Comparison of ENCODE assay signal across 14 cellular contexts in the genomic region with DNA sequence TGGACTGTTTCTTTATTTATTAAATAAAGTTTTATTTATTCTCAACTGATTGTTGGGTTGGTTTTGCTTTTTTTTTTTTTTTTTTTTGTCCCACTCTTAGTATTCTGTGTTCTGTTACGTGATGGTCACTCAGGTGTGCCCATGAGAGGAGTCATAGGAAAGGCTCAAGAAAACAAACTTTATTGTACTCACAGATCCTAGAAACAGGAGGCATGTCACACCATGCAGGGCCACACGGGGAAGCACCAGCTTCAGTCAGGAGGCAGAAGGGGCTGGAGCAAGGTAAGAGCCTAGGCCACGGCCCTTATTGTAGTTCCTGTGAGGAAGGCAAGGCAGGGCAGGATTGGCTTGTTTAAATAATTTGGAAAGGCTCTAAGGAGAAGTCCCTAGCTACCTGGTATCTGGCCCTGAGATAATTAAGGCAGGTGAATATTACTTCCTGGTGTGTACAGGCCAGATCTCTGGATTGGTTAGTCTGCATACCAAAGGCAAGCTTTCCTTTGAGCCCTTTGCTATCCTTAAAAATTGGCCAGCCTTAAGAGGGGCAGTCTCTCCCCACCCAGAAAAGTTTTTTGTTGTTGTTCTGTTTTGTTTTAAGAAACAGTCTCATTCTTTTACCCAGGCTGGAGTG. TPM values are rescaled to one million over a fixed set of nuclear protein-coding genes. Genes with fewer than 3 reads are reported as not detected.
DNase-seq lines count a peak whose midpoint lies in the region; ATAC-seq and TF ChIP-seq lines count a peak whose summit lies in the region.
"Had no signal": no experiment of that assay in that cellular context is flagged by ENCODE, and none has a peak within 500 bp of the region (broad histone marks: within the 10 kb centered on the region; RNA-seq: fewer than 3 reads in every experiment).

No MANE protein-coding gene starts in this region.

- peak; percentile 12 for DNase-seq in activated CD4-positive, alpha-beta memory T cell treated with anti-CD3 and anti-CD28 coated beads for 36 hours
- DNase-seq in activated CD4-positive, alpha-beta memory T cell treated with anti-CD3 and anti-CD28 coated beads, Interleukin-2, amount 10 ng/mL, durations not matched to agents 7 days and 5 days, result no peak
- DNase-seq in NCI-H69 (lab: John Stamatoyannopoulos, UW), result peak; percentile 48
- DNase-seq in stimulated activated effector memory CD8-positive, alpha-beta T cell treated with anti-CD3 and anti-CD28 coated beads, Interleukin-12 subunit alpha, Interleukin-12 subunit beta, amount 100 ng/mL, for 72 hours (ENCODE audit: low spot score in 2 of 2), result no peak
- no peak for DNase-seq in GOT3 (lab: John Stamatoyannopoulos, UW)
- DNase-seq in CD1c-positive myeloid dendritic cell (ENCODE audit: extremely low spot score), result no peak
- no peak for DNase-seq in osteoblast (ENCODE audit: insufficient read length, low spot score, missing footprints)
- DNase-seq: activated T-cell treated with anti-CD3 and anti-CD28 coated beads, Interleukin-2, amount 50 U/mL, for 4 hours; heart left ventricle; midbrain; NCI-H2029 treated with DMSO at 0.1 percent for 48 hours had no signal

- H3K27ac ChIP-seq in osteoblast (ENCODE audit: low read depth, low read length), result no peak overlapping the region
- H3K27ac ChIP-seq: heart left ventricle, thoracic aorta had no signal

- H3K4me1 Mint-ChIP-seq in activated CD4-positive, alpha-beta memory T cell treated with anti-CD3 and anti-CD28 coated beads for 36 hours (ENCODE audit: low read depth), result no peaks in the 10 kb centered on the region
- no peaks in the 10 kb centered on the region for H3K4me1 Mint-ChIP-seq in activated CD4-positive, alpha-beta memory T cell treated with anti-CD3 and anti-CD28 coated beads, Interleukin-2, amount 10 ng/mL, durations not matched to agents 7 days and 5 days
- H3K4me1 Mint-ChIP-seq in stimulated activated effector memory CD8-positive, alpha-beta T cell treated with anti-CD3 and anti-CD28 coated beads, Interleukin-12 subunit alpha, Interleukin-12 subunit beta, amount 100 ng/mL, for 72 hours, result no peaks in the 10 kb centered on the region

- H3K4me1 ChIP-seq in osteoblast (ENCODE audit: insufficient read depth, low read length), result peaks cover 4% of the 10 kb centered on the region
- H3K4me1 ChIP-seq: heart left ventricle had no signal

- POLR2A ChIA-PET in activated CD4-positive, alpha-beta memory T cell treated with anti-CD3 and anti-CD28 coated beads for 36 hours (lab: Charles Lee), result no interaction called here
- POLR2A ChIA-PET in activated CD4-positive, alpha-beta memory T cell treated with anti-CD3 and anti-CD28 coated beads, Interleukin-2, amount 10 ng/mL, durations not matched to agents 7 days and 5 days (lab: Charles Lee), result no interaction called here

- H3K27me3 ChIP-seq in osteoblast (ENCODE audit: insufficient read depth, low read length), result no peaks in the 10 kb centered on the region

- H3K79me2 ChIP-seq in osteoblast (ENCODE audit: insufficient read depth, low read length), result no peaks in the 10 kb centered on the region

- CTCF ChIA-PET in activated CD4-positive, alpha-beta memory T cell treated with anti-CD3 and anti-CD28 coated beads for 36 hours (lab: Charles Lee), result interaction anchor here (1.2 to 4.6 kb wide), 3 partner anchors 11 to 110 kb away, joined by 3 to 18 read pairs (median 4); no protein-coding TSS in a partner anchor
- CTCF ChIA-PET in activated CD4-positive, alpha-beta memory T cell treated with anti-CD3 and anti-CD28 coated beads, Interleukin-2, amount 10 ng/mL, durations not matched to agents 7 days and 5 days (lab: Charles Lee), result interaction anchor here (0.6 to 2.7 kb wide), 4 partner anchors 11 to 1701 kb away, joined by 3 to 11 read pairs (median 5); no protein-coding TSS in a partner anchor

- no peak overlapping the region for H2AFZ ChIP-seq in osteoblast (ENCODE audit: low read length)

- H3K36me3 Mint-ChIP-seq in activated CD4-positive, alpha-beta memory T cell treated with anti-CD3 and anti-CD28 coated beads for 36 hours, result no peaks in the 10 kb centered on the region
- no peaks in the 10 kb centered on the region for H3K36me3 Mint-ChIP-seq in activated CD4-positive, alpha-beta memory T cell treated with anti-CD3 and anti-CD28 coated beads, Interleukin-2, amount 10 ng/mL, durations not matched to agents 7 days and 5 days (ENCODE audit: low read depth)
- no peaks in the 10 kb centered on the region for H3K36me3 Mint-ChIP-seq in stimulated activated effector memory CD8-positive, alpha-beta T cell treated with anti-CD3 and anti-CD28 coated beads, Interleukin-12 subunit alpha, Interleukin-12 subunit beta, amount 100 ng/mL, for 72 hours

- H3K9me3 ChIP-seq in osteoblast (ENCODE audit: low read depth, low read length), result no peaks in the 10 kb centered on the region
- H3K9me3 ChIP-seq: heart left ventricle, thoracic aorta had no signal

- no peak overlapping the region for H3K4me3 ChIP-seq in osteoblast (ENCODE audit: insufficient read depth, low read length)
- H3K4me3 ChIP-seq: heart left ventricle, thoracic aorta had no signal

- H4K20me1 ChIP-seq in osteoblast (ENCODE audit: insufficient read depth, low read length), result no peaks in the 10 kb centered on the region

- peaks cover 2% of the 10 kb centered on the region for H3K36me3 ChIP-seq in osteoblast (ENCODE audit: insufficient read depth, low read length)
- H3K36me3 ChIP-seq: thoracic aorta had no signal

- peak; percentile 32 for ATAC-seq in esophagus mucosa
- ATAC-seq in stimulated activated effector memory CD8-positive, alpha-beta T cell treated with anti-CD3 and anti-CD28 coated beads, Interleukin-12 subunit alpha, Interleukin-12 subunit beta, amount 100 ng/mL, for 72 hours, result peak; percentile 50
- ATAC-seq: activated T-cell treated with anti-CD3 and anti-CD28 coated beads, Interleukin-2, amount 50 U/mL, for 4 hours had no signal

- TF ChIP-seq CTCF in osteoblast (IDR thresholded peaks at IDR 0.05; ENCODE audit: extremely low read depth, low read depth, low read length), result no peak

- H3K4me3 Mint-ChIP-seq in activated CD4-positive, alpha-beta memory T cell treated with anti-CD3 and anti-CD28 coated beads for 36 hours, result no peak overlapping the region
- no peak overlapping the region for H3K4me3 Mint-ChIP-seq in activated CD4-positive, alpha-beta memory T cell treated with anti-CD3 and anti-CD28 coated beads, Interleukin-2, amount 10 ng/mL, durations not matched to agents 7 days and 5 days
- H3K4me3 Mint-ChIP-seq in stimulated activated effector memory CD8-positive, alpha-beta T cell treated with anti-CD3 and anti-CD28 coated beads, Interleukin-12 subunit alpha, Interleukin-12 subunit beta, amount 100 ng/mL, for 72 hours, result no peak overlapping the region
- H3K4me3 Mint-ChIP-seq: activated T-cell treated with anti-CD3 and anti-CD28 coated beads, Interleukin-2, amount 50 U/mL, for 4 hours had no signal

- no peak overlapping the region for H3K27ac Mint-ChIP-seq in activated CD4-positive, alpha-beta memory T cell treated with anti-CD3 and anti-CD28 coated beads for 36 hours
- H3K27ac Mint-ChIP-seq in activated CD4-positive, alpha-beta memory T cell treated with anti-CD3 and anti-CD28 coated beads, Interleukin-2, amount 10 ng/mL, durations not matched to agents 7 days and 5 days, result no peak overlapping the region
- no peak overlapping the region for H3K27ac Mint-ChIP-seq in stimulated activated effector memory CD8-positive, alpha-beta T cell treated with anti-CD3 and anti-CD28 coated beads, Interleukin-12 subunit alpha, Interleukin-12 subunit beta, amount 100 ng/mL, for 72 hours

- H3K4me2 ChIP-seq in osteoblast (ENCODE audit: insufficient read depth, low read length), result no peak overlapping the region

- H3K9me3 Mint-ChIP-seq in activated CD4-positive, alpha-beta memory T cell treated with anti-CD3 and anti-CD28 coated beads for 36 hours, result no peaks in the 10 kb centered on the region
- H3K9me3 Mint-ChIP-seq in activated CD4-positive, alpha-beta memory T cell treated with anti-CD3 and anti-CD28 coated beads, Interleukin-2, amount 10 ng/mL, durations not matched to agents 7 days and 5 days, result no peaks in the 10 kb centered on the region
- H3K9me3 Mint-ChIP-seq in stimulated activated effector memory CD8-positive, alpha-beta T cell treated with anti-CD3 and anti-CD28 coated beads, Interleukin-12 subunit alpha, Interleukin-12 subunit beta, amount 100 ng/mL, for 72 hours, result no peaks in the 10 kb centered on the region
- H3K9me3 Mint-ChIP-seq: activated T-cell treated with anti-CD3 and anti-CD28 coated beads, Interleukin-2, amount 50 U/mL, for 4 hours had no signal

- intact Hi-C loops in activated CD4-positive, alpha-beta memory T cell treated with anti-CD3 and anti-CD28 coated beads for 36 hours (cut with micrococcal nuclease), result no loop called here

- H3K27me3 Mint-ChIP-seq in activated CD4-positive, alpha-beta memory T cell treated with anti-CD3 and anti-CD28 coated beads for 36 hours, result peaks cover 6% of the 10 kb centered on the region
- H3K27me3 Mint-ChIP-seq in activated CD4-positive, alpha-beta memory T cell treated with anti-CD3 and anti-CD28 coated beads, Interleukin-2, amount 10 ng/mL, durations not matched to agents 7 days and 5 days, result peaks cover 13% of the 10 kb centered on the region

RNA-seq across cellular contexts. Expression of gene ATOH7, which starts 8.3 kb away (rescaled TPM):
- not detected for total RNA-seq in activated CD4-positive, alpha-beta memory T cell treated with anti-CD3 and anti-CD28 coated beads for 36 hours
- total RNA-seq in activated CD4-positive, alpha-beta memory T cell treated with anti-CD3 and anti-CD28 coated beads, Interleukin-2, amount 10 ng/mL, durations not matched to agents 7 days and 5 days, result not detected
- not detected for total RNA-seq in esophagus mucosa
- under 0.01 TPM in 1 of 2 replicates, not detected in the other for total RNA-seq in osteoblast
- total RNA-seq: activated T-cell treated with anti-CD3 and anti-CD28 coated beads, Interleukin-2, amount 50 U/mL, for 4 hours; RPMI7951; thoracic aorta had no signal

Comparison
In these comparisons a context has a peak if more than half of its experiments do, and no peak if none do; other contexts are left out.
1. DNase-seq: peak in activated CD4-positive, alpha-beta memory T cell treated with anti-CD3 and anti-CD28 coated beads for 36 hours (single experiment) and NCI-H69 (single experiment); none in activated CD4-positive, alpha-beta memory T cell treated with anti-CD3 and anti-CD28 coated beads, Interleukin-2, amount 10 ng/mL, durations not matched to agents 7 days and 5 days (single experiment), stimulated activated effector memory CD8-positive, alpha-beta T cell treated with anti-CD3 and anti-CD28 coated beads, Interleukin-12 subunit alpha, Interleukin-12 subunit beta, amount 100 ng/mL, for 72 hours (0 of 2), GOT3 (single experiment), CD1c-positive myeloid dendritic cell (single experiment) and osteoblast (single experiment).